9 cellular contexts compared by ENCODE assay signal in the genomic region with DNA sequence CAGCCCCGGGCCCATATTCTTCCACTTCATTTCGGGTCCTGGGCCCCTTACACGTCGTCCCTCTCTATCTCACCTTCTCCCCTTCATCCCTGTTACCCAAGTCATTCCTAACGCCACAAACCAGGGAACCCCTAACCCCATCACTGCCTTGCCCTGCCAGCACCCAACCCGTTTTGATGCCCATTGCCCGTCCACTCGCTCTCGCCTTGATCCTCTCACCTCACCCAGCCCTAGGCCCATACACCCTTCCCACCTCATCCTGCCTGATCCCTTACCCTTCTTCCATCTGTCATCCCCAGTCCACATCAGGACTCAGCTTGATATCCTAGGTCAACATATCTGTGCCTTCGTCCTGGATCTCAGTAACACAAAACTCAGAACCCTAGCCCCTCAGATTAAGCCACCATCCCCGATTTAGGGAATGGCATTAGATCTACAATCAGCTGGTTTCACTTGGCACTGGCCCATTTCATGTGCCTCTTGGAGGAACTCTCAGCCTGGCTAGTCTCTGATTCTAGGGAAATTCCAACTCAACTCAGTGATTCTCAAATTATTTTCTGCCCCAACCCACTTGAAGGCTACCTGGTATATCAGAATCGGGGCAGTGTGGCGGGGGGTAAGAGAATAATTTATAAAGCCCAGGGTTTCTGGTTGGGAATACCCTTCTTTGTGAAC. TPM values are rescaled to one million over a fixed set of nuclear protein-coding genes. Genes with fewer than 3 reads are reported as not detected.
DNase-seq lines count a peak whose midpoint lies in the region; ATAC-seq and TF ChIP-seq lines count a peak whose summit lies in the region.
"Had no signal": no experiment of that assay in that cellular context is flagged by ENCODE, and none has a peak within 500 bp of the region (broad histone marks: within the 10 kb centered on the region; RNA-seq: fewer than 3 reads in every experiment).

No MANE protein-coding gene starts in this region.

- peaks cover 63% of the 10 kb centered on the region for H3K36me3 Mint-ChIP-seq in CD8-positive, alpha-beta T cell

- DNase-seq in CD8-positive, alpha-beta T cell, result no peak
- no peak for DNase-seq in epithelial cell of esophagus (ENCODE audit: low read depth)
- peak; percentile 68 for DNase-seq in osteoblast (ENCODE audit: insufficient read length, low spot score, missing footprints)
- no peak for DNase-seq in CD1c-positive myeloid dendritic cell (ENCODE audit: extremely low spot score)
- no peak for DNase-seq in posterior vena cava (ENCODE audit: low spot score)

- TF ChIP-seq CTCF in CD8-positive, alpha-beta T cell (IDR thresholded peaks at IDR 0.05), result no peak
- TF ChIP-seq CTCF in OCI-LY3 (IDR thresholded peaks at IDR 0.05; ENCODE audit: low read depth, low read length), result no peak
- no peak for TF ChIP-seq CTCF in epithelial cell of esophagus (IDR thresholded peaks at IDR 0.05; ENCODE audit: insufficient read depth, low read depth, low read length, missing control alignments)
- TF ChIP-seq CTCF in osteoblast (IDR thresholded peaks at IDR 0.05; ENCODE audit: extremely low read depth, low read depth, low read length), result no peak

- peak overlapping the region; percentile 74 for H3K27ac ChIP-seq in CD8-positive, alpha-beta T cell (ENCODE audit: low read depth, low read length)
- H3K27ac ChIP-seq in OCI-LY3 (ENCODE audit: low read length) (peak overlapping the region; percentile 29), osteoblast (ENCODE audit: low read depth, low read length) (peak overlapping the region; percentile 88)

- POLR2A ChIA-PET in CD8-positive, alpha-beta T cell (lab: Charles Lee), result interaction anchor here (3.5 kb wide), 1 partner anchor 25 kb away, joined by 30 read pairs; the partner anchor contains the start of gene NFX1

- H3K9me3 ChIP-seq in CD8-positive, alpha-beta T cell (ENCODE audit: low read length), result no peaks in the 10 kb centered on the region
- H3K9me3 ChIP-seq in OCI-LY3 (ENCODE audit: insufficient read depth, low read length) (no peaks in the 10 kb centered on the region), osteoblast (ENCODE audit: low read depth, low read length) (no peaks in the 10 kb centered on the region)

- ATAC-seq in CD8-positive, alpha-beta T cell, result no peak
- ATAC-seq in GM21423 (IDR thresholded peaks at IDR 0.05; ENCODE audit: unreplicated experiment), result no peak
- ATAC-seq in HG02571 (IDR thresholded peaks at IDR 0.05; ENCODE audit: unreplicated experiment), result no peak

- H3K4me2 ChIP-seq in OCI-LY3 (ENCODE audit: low read length) (peak overlapping the region; percentile 99), osteoblast (ENCODE audit: insufficient read depth, low read length) (peak overlapping the region; percentile 100)

- no peaks in the 10 kb centered on the region for H3K27me3 ChIP-seq in CD8-positive, alpha-beta T cell (ENCODE audit: insufficient read depth, low read length)
- H3K27me3 ChIP-seq in OCI-LY3 (ENCODE audit: low read depth, low read length), result no peaks in the 10 kb centered on the region
- H3K27me3 ChIP-seq in osteoblast (ENCODE audit: insufficient read depth, low read length), result no peaks in the 10 kb centered on the region

- peak overlapping the region; percentile 97 for H3K27ac Mint-ChIP-seq in CD8-positive, alpha-beta T cell

- H3K9ac ChIP-seq in OCI-LY3 (ENCODE audit: low read length), result peak overlapping the region; percentile 87

- peaks cover 21% of the 10 kb centered on the region for H3K4me1 ChIP-seq in CD8-positive, alpha-beta T cell (ENCODE audit: insufficient read depth, low read length)
- H3K4me1 ChIP-seq in OCI-LY3 (ENCODE audit: low read length) (peaks cover 11% of the 10 kb centered on the region), osteoblast (ENCODE audit: insufficient read depth, low read length) (peaks cover 18% of the 10 kb centered on the region)

- peaks cover 59% of the 10 kb centered on the region for H3K4me1 Mint-ChIP-seq in CD8-positive, alpha-beta T cell (ENCODE audit: low read depth)

- CTCF ChIA-PET in CD8-positive, alpha-beta T cell (lab: Charles Lee), result interaction anchor here (1.0 to 1.2 kb wide), 2 partner anchors 13 to 142 kb away, joined by 3 read pairs; no protein-coding TSS in a partner anchor

- intact Hi-C loops in CD8-positive, alpha-beta T cell (cut with DNase I, micrococcal nuclease), result loop anchor here (2.0 to 10.0 kb wide), 7 partner anchors 189 to 1109 kb away; partner anchors contain the start of genes UBAP1 (in 2 of the 2), APTX (in 1 of the 2), MYORG (in 1 of the 2) and NDUFB6 (in 1 of the 2)
- intact Hi-C loops in posterior vena cava (cut with DNase I), result no loop called here

- peaks cover 28% of the 10 kb centered on the region for H3K36me3 ChIP-seq in CD8-positive, alpha-beta T cell (ENCODE audit: insufficient read depth, low read length)
- H3K36me3 ChIP-seq in OCI-LY3 (replicated peaks; ENCODE audit: low read depth, low read length) (peaks cover 26% of the 10 kb centered on the region), osteoblast (ENCODE audit: insufficient read depth, low read length) (peaks cover 43% of the 10 kb centered on the region)

- peak overlapping the region; percentile 69 for H3K4me3 ChIP-seq in CD8-positive, alpha-beta T cell (ENCODE audit: low read depth, low read length)
- H3K4me3 ChIP-seq in OCI-LY3 (ENCODE audit: low read length), result peak overlapping the region; percentile 86
- peak overlapping the region; percentile 83 for H3K4me3 ChIP-seq in epithelial cell of esophagus (ENCODE audit: low read length)
- H3K4me3 ChIP-seq in osteoblast (ENCODE audit: insufficient read depth, low read length), result peak overlapping the region; percentile 86

- no peaks in the 10 kb centered on the region for H4K20me1 ChIP-seq in OCI-LY3 (ENCODE audit: insufficient read depth, low read length)
- peaks cover 7% of the 10 kb centered on the region for H4K20me1 ChIP-seq in osteoblast (ENCODE audit: insufficient read depth, low read length)

- H3K79me2 ChIP-seq in OCI-LY3 (ENCODE audit: low read length) (peaks cover 39% of the 10 kb centered on the region), osteoblast (ENCODE audit: insufficient read depth, low read length) (peaks cover 56% of the 10 kb centered on the region)

- no peaks in the 10 kb centered on the region for H3K27me3 Mint-ChIP-seq in CD8-positive, alpha-beta T cell (ENCODE audit: low read depth)

- no peaks in the 10 kb centered on the region for H3K9me3 Mint-ChIP-seq in CD8-positive, alpha-beta T cell

- H3K4me3 Mint-ChIP-seq in CD8-positive, alpha-beta T cell, result peak overlapping the region; percentile 84

- no peak overlapping the region for H2AFZ ChIP-seq in OCI-LY3 (ENCODE audit: low read depth, low read length)
- peak overlapping the region; percentile 82 for H2AFZ ChIP-seq in osteoblast (ENCODE audit: low read length)

RNA-seq across cellular contexts. Expression of gene CHMP5, which starts 0.5 kb away (rescaled TPM):
- total RNA-seq in CD8-positive, alpha-beta T cell, result 10 to 100 TPM; 13.4 to 14.2 TPM
- total RNA-seq in osteoblast (71.0 and 71.7 TPM in 2 replicates), posterior vena cava (10 to 100 TPM; 54.2 to 61.7 TPM)

RNA-seq across cellular contexts. Expression of gene BAG1, which starts 0.8 kb away (rescaled TPM):
- 10 to 100 TPM; 56.8 to 64.3 TPM for total RNA-seq in CD8-positive, alpha-beta T cell
- total RNA-seq in osteoblast (29.3 and 35.9 TPM in 2 replicates), posterior vena cava (100 to 1,000 TPM in 1 of 2 donors, 10 to 100 TPM in 1; 73.8 to 103 TPM)

RNA-seq across cellular contexts. Expression of gene NFX1, which starts 25.0 kb away (rescaled TPM):
- 10 to 100 TPM; 32.9 to 37.9 TPM for total RNA-seq in CD8-positive, alpha-beta T cell
- 34.0 and 36.2 TPM in 2 replicates for total RNA-seq in osteoblast
- 10 to 100 TPM; 30.1 to 37.2 TPM for total RNA-seq in posterior vena cava

RNA-seq across cellular contexts. Expression of gene SPINK4, which starts 25.4 kb away (rescaled TPM):
- total RNA-seq in CD8-positive, alpha-beta T cell, result not detected
- total RNA-seq in osteoblast (not detected in 2 replicates), posterior vena cava (not detected)
- total RNA-seq: myocyte had no signal

Comparison
In these comparisons a context has a peak if more than half of its experiments do, and no peak if none do; other contexts are left out.
1. H3K27ac ChIP-seq: peak in every context shown above with its lines; median percentile 88 in osteoblast; 74 in CD8-positive, alpha-beta T cell; 29 in OCI-LY3.
2. intact Hi-C loops: an anchor here in CD8-positive, alpha-beta T cell (2.0 to 10.0 kb wide); none called in posterior vena cava.